Comparison of ENCODE assay signal across 23 cellular contexts in the genomic region with DNA sequence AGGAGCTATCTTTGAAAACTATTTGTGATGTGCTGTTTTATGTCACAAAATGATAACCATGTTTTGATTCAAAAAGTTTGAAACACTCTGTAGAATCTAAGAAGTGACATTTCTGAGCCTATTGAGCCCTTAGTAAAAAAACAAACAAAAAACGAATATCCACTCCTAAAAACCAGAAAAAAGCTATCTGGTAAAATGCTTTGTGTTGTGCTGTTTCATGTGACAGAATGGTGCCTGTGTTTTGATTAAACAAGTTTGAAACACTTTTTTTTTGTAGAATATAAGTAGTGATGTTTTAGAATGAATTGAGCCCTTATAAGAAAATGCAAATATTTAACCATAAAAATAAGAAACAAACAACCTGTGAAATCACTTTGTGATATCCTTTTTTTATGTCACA.
"Had no signal": no experiment of that assay in that cellular context is flagged by ENCODE, and none has a peak within 500 bp of the region (broad histone marks: within the 10 kb centered on the region; RNA-seq: fewer than 3 reads in every experiment).

No MANE protein-coding gene starts in this region.

- H3K4me3 ChIP-seq: coronary artery, dorsolateral prefrontal cortex, esophagus muscularis mucosa, gastrocnemius medialis, heart right ventricle, left lung, lower lobe of right lung, mucosa of descending colon had no signal

- ATAC-seq: gastrocnemius medialis, heart right ventricle, left cardiac atrium, left lung, left ventricle myocardium superior, lower lobe of right lung, mucosa of descending colon had no signal

- H3K4me1 ChIP-seq: esophagus muscularis mucosa, gastrocnemius medialis, heart right ventricle, left lung, lower lobe of right lung had no signal

- FAIRE-seq: colon, endothelial cell of umbilical vein, islet of Langerhans, keratinocyte had no signal

- H3K36me3 ChIP-seq: esophagus muscularis mucosa, gastrocnemius medialis, heart right ventricle, left lung, lower lobe of right lung had no signal

- H3K27ac ChIP-seq: coronary artery, dorsolateral prefrontal cortex, esophagus muscularis mucosa, gastrocnemius medialis, heart right ventricle, left lung, lower lobe of right lung had no signal

- DNase-seq: dermis blood vessel endothelial cell; dorsolateral prefrontal cortex; effector CD4-positive, alpha-beta T cell; effector memory CD4-positive, alpha-beta T cell; foreskin fibroblast; gastrocnemius medialis; glutamatergic neuron; head of caudate nucleus; heart right ventricle; hippocampal formation; left cardiac atrium; left lung; left ventricle myocardium superior; lower lobe of right lung; mesenchymal stem cell; mucosa of descending colon; naive B cell had no signal

- H3K9me3 ChIP-seq: esophagus muscularis mucosa, gastrocnemius medialis, heart right ventricle, left lung, lower lobe of right lung, mucosa of descending colon had no signal
